In genomic region chr3:176916777-176917176, GRCh38 we compare ENCODE assay signal across 15 cellular contexts.
DNase-seq lines count a peak whose midpoint lies in the region; ATAC-seq and TF ChIP-seq lines count a peak whose summit lies in the region.
"Had no signal": no experiment of that assay in that cellular context is flagged by ENCODE, and none has a peak within 500 bp of the region (broad histone marks: within the 10 kb centered on the region; RNA-seq: fewer than 3 reads in every experiment).

No MANE protein-coding gene starts in this region.

- no peak for TF ChIP-seq EP300 in stomach (IDR thresholded peaks at IDR 0.05)

- H3K4me3 ChIP-seq in LNCaP clone FGC (ENCODE audit: low read depth, low read length) = no peak overlapping the region
- peak overlapping the region; percentile 34 for H3K4me3 ChIP-seq in iPS-18a (ENCODE audit: low read length)
- H3K4me3 ChIP-seq in stomach = no peak overlapping the region
- H3K4me3 ChIP-seq in effector memory CD4-positive, alpha-beta T cell (ENCODE audit: insufficient read depth, low read depth, low read length, poor library complexity, severe bottlenecking) = no peak overlapping the region
- H3K4me3 ChIP-seq: SK-N-MC, transverse colon had no signal

- peak; percentile 65 for DNase-seq in LNCaP clone FGC (ENCODE audit: low read depth)
- DNase-seq in NCI-H526 treated with DMSO at 0.1 percent for 48 hours (lab: John Stamatoyannopoulos, UW) = peak; percentile 50
- DNase-seq in stomach = peak; percentile 38
- DNase-seq in Right ventricle myocardium superior = no peak
- no peak for DNase-seq in effector memory CD4-positive, alpha-beta T cell
- no peak for DNase-seq in GOT3 (lab: John Stamatoyannopoulos, UW)
- no peak for DNase-seq in left cardiac atrium
- DNase-seq: activated CD4-positive, CD25-positive, alpha-beta regulatory T cell; activated naive CD8-positive, alpha-beta T cell treated with anti-CD3 and anti-CD28 coated beads, Interleukin-2, amount 50 U/mL, for 24 hours; CD8-positive, alpha-beta memory T cell; nucleus accumbens; stimulated activated CD4-positive, alpha-beta T cell treated with anti-CD3 and anti-CD28 coated beads, Interleukin-12 subunit alpha, Interleukin-12 subunit beta, amount 100 ng/mL, for 4 hours; transverse colon had no signal

- H3K27me3 ChIP-seq in iPS-18a (ENCODE audit: control insufficient read depth, insufficient read depth, low read length) (no peaks in the 10 kb centered on the region), stomach (no peaks in the 10 kb centered on the region)
- H3K27me3 ChIP-seq in effector memory CD4-positive, alpha-beta T cell (replicated peaks; ENCODE audit: control insufficient read depth, insufficient read depth, low read length, poor library complexity, severe bottlenecking) = no peaks in the 10 kb centered on the region
- H3K27me3 ChIP-seq: transverse colon had no signal

- H3K27ac ChIP-seq in iPS-18a (ENCODE audit: low read length) (peak overlapping the region; percentile 68), stomach (no peak overlapping the region)
- H3K27ac ChIP-seq in effector memory CD4-positive, alpha-beta T cell (ENCODE audit: insufficient read depth, low read length, poor library complexity, severe bottlenecking) = no peak overlapping the region
- H3K27ac ChIP-seq: SK-N-MC, transverse colon had no signal

- 49 to 62% (median 56%) methylated on average over 3 of the region's 3 CpGs for WGBS in stomach, 5 donors

- H3K9me3 ChIP-seq in iPS-18a (ENCODE audit: control insufficient read depth, low read depth, low read length) (no peaks in the 10 kb centered on the region), stomach (no peaks in the 10 kb centered on the region)
- no peaks in the 10 kb centered on the region for H3K9me3 ChIP-seq in effector memory CD4-positive, alpha-beta T cell (ENCODE audit: control insufficient read depth, low read length)
- H3K9me3 ChIP-seq: transverse colon had no signal

- intact Hi-C loops in stomach (cut with DNase I; ENCODE audit: low total_unique reads) (no loop called here), Right ventricle myocardium superior (cut with DNase I) (no loop called here), left cardiac atrium (cut with DNase I) (no loop called here)

- H3K36me3 ChIP-seq in iPS-18a (ENCODE audit: control insufficient read depth, low read depth, low read length) (no peaks in the 10 kb centered on the region), stomach (no peaks in the 10 kb centered on the region)
- H3K36me3 ChIP-seq in effector memory CD4-positive, alpha-beta T cell (ENCODE audit: control insufficient read depth, insufficient read depth, low read length) = no peaks in the 10 kb centered on the region
- H3K36me3 ChIP-seq: transverse colon had no signal

- TF ChIP-seq CTCF in LNCaP clone FGC (IDR thresholded peaks at IDR 0.05; ENCODE audit: control insufficient read depth, extremely low read depth, insufficient read depth) (no peak), stomach (IDR thresholded peaks at IDR 0.05) (no peak)

- no peak for ATAC-seq in Right ventricle myocardium superior (ENCODE audit: poor library complexity)
- no peak for ATAC-seq in left cardiac atrium
- ATAC-seq: activated naive CD8-positive, alpha-beta T cell treated with anti-CD3 and anti-CD28 coated beads, Interleukin-2, amount 50 U/mL, for 24 hours had no signal

- no peak for TF ChIP-seq POLR2A in stomach (IDR thresholded peaks at IDR 0.05)

- H3K4me1 ChIP-seq in iPS-18a (ENCODE audit: control insufficient read depth, low read depth, low read length) = peaks cover 32% of the 10 kb centered on the region
- H3K4me1 ChIP-seq in stomach = peaks cover 0 to 9% (median 7%) of the 10 kb centered on the region in 4 donors
- H3K4me1 ChIP-seq in effector memory CD4-positive, alpha-beta T cell (ENCODE audit: control insufficient read depth, insufficient read depth, low read length, poor library complexity, severe bottlenecking) = no peaks in the 10 kb centered on the region

- H3K9ac ChIP-seq in iPS-18a (ENCODE audit: low read length) = no peak overlapping the region

Comparison
In these comparisons a context has a peak if more than half of its experiments do, and no peak if none do; other contexts are left out.
1. DNase-seq: peak in LNCaP clone FGC (single experiment), NCI-H526 treated with DMSO at 0.1 percent for 48 hours (single experiment) and stomach (single experiment); none in Right ventricle myocardium superior (single experiment), effector memory CD4-positive, alpha-beta T cell (0 of 3), GOT3 (single experiment) and left cardiac atrium (single experiment).